26 cellular contexts compared by ENCODE assay signal in genomic region chrX:94121799-94122198, GRCh38.
"Had no signal": no experiment of that assay in that cellular context is flagged by ENCODE, and none has a peak within 500 bp of the region (broad histone marks: within the 10 kb centered on the region; RNA-seq: fewer than 3 reads in every experiment).

No MANE protein-coding gene starts in this region.

- H3K27ac Mint-ChIP-seq: dendritic cell treated with granulocyte-macrophage colony-stimulating factor and Interleukin-4, amounts not matched to agents 40 ng/mL and 50 ng/mL, for 4 days; effector memory CD8-positive, alpha-beta T cell; endodermal cell had no signal

- H3K4me3 ChIP-seq: colonic mucosa, coronary artery, dorsolateral prefrontal cortex, esophagus muscularis mucosa, esophagus squamous epithelium, gastrocnemius medialis, gastroesophageal sphincter, heart left ventricle, heart right ventricle had no signal

- H3K36me3 ChIP-seq: colonic mucosa, esophagus muscularis mucosa, esophagus squamous epithelium, gastrocnemius medialis, gastroesophageal sphincter, heart left ventricle, heart right ventricle had no signal

- H3K27me3 Mint-ChIP-seq: dendritic cell treated with granulocyte-macrophage colony-stimulating factor and Interleukin-4, amounts not matched to agents 40 ng/mL and 50 ng/mL, for 4 days; effector memory CD8-positive, alpha-beta T cell had no signal

- ATAC-seq: effector memory CD8-positive, alpha-beta T cell; esophagus mucosa; foreskin keratinocyte; gastrocnemius medialis; gastroesophageal sphincter; heart left ventricle; heart right ventricle had no signal

- FAIRE-seq: endothelial cell of umbilical vein had no signal

- H3K4me3 Mint-ChIP-seq: dendritic cell treated with granulocyte-macrophage colony-stimulating factor and Interleukin-4, amounts not matched to agents 40 ng/mL and 50 ng/mL, for 4 days; effector memory CD8-positive, alpha-beta T cell; endodermal cell had no signal

- H3K4me1 ChIP-seq: colonic mucosa, esophagus muscularis mucosa, esophagus squamous epithelium, foreskin keratinocyte, gastrocnemius medialis, gastroesophageal sphincter, heart left ventricle, heart right ventricle had no signal

- H3K9me3 ChIP-seq: colonic mucosa, esophagus muscularis mucosa, esophagus squamous epithelium, gastrocnemius medialis, gastroesophageal sphincter, heart left ventricle, heart right ventricle had no signal

- DNase-seq: colonic mucosa; cortex of kidney; dermis blood vessel endothelial cell; dorsolateral prefrontal cortex; effector CD4-positive, alpha-beta T cell; effector CD8-positive, alpha-beta T cell; effector memory CD4-positive, alpha-beta T cell; effector memory CD8-positive, alpha-beta T cell; endodermal cell; erythroblast; esophagus squamous epithelium; foreskin fibroblast; foreskin keratinocyte; foreskin melanocyte; gastrocnemius medialis; glutamatergic neuron; head of caudate nucleus; heart left ventricle; heart right ventricle had no signal

- H3K27ac ChIP-seq: colonic mucosa, coronary artery, dorsolateral prefrontal cortex, epithelial cell of prostate, esophagus muscularis mucosa, esophagus squamous epithelium, foreskin keratinocyte, gastrocnemius medialis, gastroesophageal sphincter, heart left ventricle, heart right ventricle had no signal

- H3K27me3 ChIP-seq: colonic mucosa, esophagus muscularis mucosa, esophagus squamous epithelium, foreskin keratinocyte, gastrocnemius medialis, gastroesophageal sphincter, heart left ventricle, heart right ventricle had no signal

- H3K9me3 Mint-ChIP-seq: dendritic cell treated with granulocyte-macrophage colony-stimulating factor and Interleukin-4, amounts not matched to agents 40 ng/mL and 50 ng/mL, for 4 days; effector memory CD8-positive, alpha-beta T cell; endodermal cell had no signal
